Comparison of ENCODE assay signal across 23 cellular contexts in genomic region chrX:11365426-11365825, GRCh38.
DNase-seq lines count a peak whose midpoint lies in the region; ATAC-seq, FAIRE-seq and TF ChIP-seq lines count a peak whose summit lies in the region.
"Had no signal": no experiment of that assay in that cellular context is flagged by ENCODE, and none has a peak within 500 bp of the region (broad histone marks: within the 10 kb centered on the region; RNA-seq: fewer than 3 reads in every experiment).

No MANE protein-coding gene starts in this region.

- H3K9ac ChIP-seq in KMS-11: no peak overlapping the region
- H3K9ac ChIP-seq: BLaER1 treated with 17β-estradiol and CSF1 and Interleukin-3, amounts not matched to agents 10 nM and 100 nM; GM23248 had no signal

- H2AFZ ChIP-seq in KMS-11 (ENCODE audit: low read depth): no peak overlapping the region
- H2AFZ ChIP-seq: GM23248 had no signal

- H3K4me3 ChIP-seq in KMS-11 (IDR thresholded peaks at IDR 0.05; ENCODE audit: insufficient read depth, low read depth, low read length) (no peak overlapping the region), SJCRH30 (no peak overlapping the region)
- H3K4me3 ChIP-seq: A549; BLaER1 treated with 17β-estradiol and CSF1 and Interleukin-3, amounts not matched to agents 10 nM and 100 nM; GM23248 had no signal

- no peaks in the 10 kb centered on the region for H3K27me3 ChIP-seq in KMS-11 (ENCODE audit: insufficient read depth, low read depth)
- no peaks in the 10 kb centered on the region for H3K27me3 ChIP-seq in SJCRH30
- H3K27me3 ChIP-seq: BE2C had no signal

- DNase-seq in NCI-H1436 (lab: John Stamatoyannopoulos, UW): no peak
- no peak for DNase-seq in SJCRH30
- DNase-seq: 8988T; ACHN; AML-193; BE2C; Calu3; CD4-positive, alpha-beta memory T cell; COR-L47; DMS153; DND-41; GM23248; H7; HCEC 1CT had no signal

- H3K9me3 ChIP-seq in SJCRH30 (replicated peaks): peaks cover 5% of the 10 kb centered on the region; the same call in 1 of the 2 replicates
- H3K9me3 ChIP-seq: A549, BE2C had no signal

- no peak for TF ChIP-seq CTCF in KMS-11 (conservative IDR thresholded peaks at IDR 0.05; ENCODE audit: low read depth, low read length)
- no peak for TF ChIP-seq CTCF in VCaP (conservative IDR thresholded peaks at IDR 0.05)

- no peaks in the 10 kb centered on the region for H4K20me1 ChIP-seq in KMS-11 (ENCODE audit: insufficient read depth)
- H4K20me1 ChIP-seq: BLaER1 treated with 17β-estradiol and CSF1 and Interleukin-3, amounts not matched to agents 10 nM and 100 nM had no signal

- no peaks in the 10 kb centered on the region for H3K79me2 ChIP-seq in KMS-11 (ENCODE audit: insufficient read depth, low read depth)

- peak; percentile 12 for FAIRE-seq in endometrium (lab: Jason Lieb, UNC)
- FAIRE-seq: A549, G401.6, GM12892, H1 had no signal

- no peak for ATAC-seq in GM21737 (IDR thresholded peaks at IDR 0.05; ENCODE audit: unreplicated experiment)
- ATAC-seq: A549 had no signal

- peaks cover 42% of the 10 kb centered on the region for H3K4me1 ChIP-seq in KMS-11 (ENCODE audit: low read depth, poor library complexity, severe bottlenecking)
- peaks cover 6% of the 10 kb centered on the region; the same call in 1 of the 2 replicates for H3K4me1 ChIP-seq in SJCRH30
- H3K4me1 ChIP-seq: A549, BE2C had no signal

- no peak overlapping the region for H3K4me2 ChIP-seq in KMS-11
- H3K4me2 ChIP-seq: A549 had no signal

- peak overlapping the region; percentile 95; the same call in 1 of the 2 replicates for H3K27ac ChIP-seq in KMS-11
- H3K27ac ChIP-seq in VCaP: peak overlapping the region; percentile 85
- no peak overlapping the region for H3K27ac ChIP-seq in SJCRH30
- H3K27ac ChIP-seq: A549, GM23248 had no signal

- H3K36me3 ChIP-seq in KMS-11 (ENCODE audit: insufficient read depth) (no peaks in the 10 kb centered on the region), SJCRH30 (peaks cover 6% of the 10 kb centered on the region; the same call in 1 of the 2 replicates)
- H3K36me3 ChIP-seq: BE2C; BLaER1 treated with 17β-estradiol and CSF1 and Interleukin-3, amounts not matched to agents 10 nM and 100 nM had no signal
